ENCODE assay signal across 22 cellular contexts in the genomic region with DNA sequence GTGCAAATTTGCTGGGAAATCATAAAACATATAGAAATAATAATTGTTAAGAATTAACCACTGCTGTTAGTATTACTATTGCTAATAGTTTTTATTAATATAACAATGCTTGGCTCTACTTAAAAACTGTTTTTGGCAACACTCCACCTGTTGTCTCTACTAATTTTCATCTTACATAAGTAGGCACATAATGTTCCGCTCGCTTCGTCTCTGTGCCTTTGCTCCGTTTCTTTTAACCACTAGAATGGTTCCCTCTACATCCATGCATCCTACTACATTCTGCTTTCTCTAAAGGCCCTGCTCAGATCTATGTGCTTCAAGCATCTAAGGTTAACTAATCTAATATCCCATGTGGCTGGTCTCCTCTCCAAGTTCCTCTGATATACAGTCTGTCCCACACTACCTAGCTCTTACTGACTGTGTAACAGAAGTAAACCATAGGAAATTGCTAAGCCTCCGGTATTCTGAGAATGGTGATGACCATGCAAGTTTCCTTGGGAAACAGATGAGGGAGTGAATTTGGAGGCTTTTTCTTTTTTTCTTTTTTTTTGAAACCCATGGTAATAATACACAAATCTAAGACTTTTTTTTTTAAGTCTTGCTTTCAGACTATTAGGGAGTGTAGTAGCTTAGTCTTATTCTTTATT.
DNase-seq lines count a peak whose midpoint lies in the region; ATAC-seq and TF ChIP-seq lines count a peak whose summit lies in the region.
"Had no signal": no experiment of that assay in that cellular context is flagged by ENCODE, and none has a peak within 500 bp of the region (broad histone marks: within the 10 kb centered on the region; RNA-seq: fewer than 3 reads in every experiment).

No MANE protein-coding gene starts in this region.

- H3K27me3 ChIP-seq in right atrium auricular region (no peaks in the 10 kb centered on the region), uterus (no peaks in the 10 kb centered on the region)
- H3K27me3 ChIP-seq: BLaER1 treated with 17β-estradiol and CSF1 and Interleukin-3, amounts not matched to agents 10 nM and 100 nM; esophagus squamous epithelium; heart left ventricle; left lung; neural progenitor cell; upper lobe of left lung had no signal

- H3K9me3 ChIP-seq in right atrium auricular region (no peaks in the 10 kb centered on the region), uterus (no peaks in the 10 kb centered on the region)
- H3K9me3 ChIP-seq: BLaER1 treated with 17β-estradiol and CSF1 and Interleukin-3, amounts not matched to agents 10 nM and 100 nM; esophagus squamous epithelium; heart left ventricle; left lung; upper lobe of left lung had no signal

- H3K4me3 ChIP-seq in right atrium auricular region (no peak overlapping the region), fibroblast of villous mesenchyme (ENCODE audit: low read depth, low read length) (no peak overlapping the region), uterus (no peak overlapping the region)
- H3K4me3 ChIP-seq: BLaER1 treated with 17β-estradiol and CSF1 and Interleukin-3, amounts not matched to agents 10 nM and 100 nM; esophagus squamous epithelium; heart left ventricle; left lung; neural progenitor cell; upper lobe of left lung had no signal

- intact Hi-C loops in Right ventricle myocardium superior (cut with DNase I) (no loop called here), uterus (cut with DNase I; ENCODE audit: low total_unique reads) (no loop called here)

- H3K36me3 ChIP-seq in right atrium auricular region (no peaks in the 10 kb centered on the region), uterus (no peaks in the 10 kb centered on the region)
- H3K36me3 ChIP-seq: BLaER1 treated with 17β-estradiol and CSF1 and Interleukin-3, amounts not matched to agents 10 nM and 100 nM; esophagus squamous epithelium; heart left ventricle; left lung; neural progenitor cell; upper lobe of left lung had no signal

- no peak for TF ChIP-seq CTCF in right atrium auricular region (IDR thresholded peaks at IDR 0.05)
- TF ChIP-seq CTCF in fibroblast of villous mesenchyme (IDR thresholded peaks at IDR 0.05; ENCODE audit: insufficient read depth, low read depth, low read length) = no peak
- no peak for TF ChIP-seq CTCF in uterus (IDR thresholded peaks at IDR 0.05)

- ATAC-seq in Right ventricle myocardium superior (ENCODE audit: poor library complexity) (peak; percentile 57), HG02981 (IDR thresholded peaks at IDR 0.05; ENCODE audit: unreplicated experiment) (no peak)
- ATAC-seq: activated CD8-positive, alpha-beta T cell treated with anti-CD3 and anti-CD28 coated beads for 36 hours had no signal

- DNase-seq in Right ventricle myocardium superior (no peak), right atrium auricular region (ENCODE audit: low spot score) (no peak), amniotic epithelial cell (ENCODE audit: low read depth) (peak; percentile 54), fibroblast of villous mesenchyme (ENCODE audit: low read depth) (peak; percentile 59), uterus (no peak), C1 segment of cervical spinal cord (lab: John Stamatoyannopoulos, UW) (no peak)
- no peak for DNase-seq in activated CD4-positive, alpha-beta T cell treated with anti-CD3 and anti-CD28 coated beads for 4 hours
- DNase-seq: activated B cell treated with CpG ODN at 0.5 μM for 24 hours; activated CD8-positive, alpha-beta T cell treated with anti-CD3 and anti-CD28 coated beads for 36 hours; activated naive CD4-positive, alpha-beta T cell; activated T-cell treated with anti-CD3 and anti-CD28 coated beads, Interleukin-2, amount 50 U/mL, for 24 hours; amygdala; esophagus squamous epithelium; left lung; NCI-H1930; NCI-H345; upper lobe of left lung had no signal

- no peak for TF ChIP-seq POLR2A in uterus (IDR thresholded peaks at IDR 0.05)

- H3K4me1 ChIP-seq in right atrium auricular region (peaks cover 0 to 16% of the 10 kb centered on the region in 2 donors), uterus (no peaks in the 10 kb centered on the region)
- H3K4me1 ChIP-seq: BLaER1 treated with 17β-estradiol and CSF1 and Interleukin-3, amounts not matched to agents 10 nM and 100 nM; neural progenitor cell had no signal

- H3K27ac ChIP-seq in right atrium auricular region = no peak overlapping the region
- H3K27ac ChIP-seq in uterus = peak overlapping the region; percentile 6 to 59
- H3K27ac ChIP-seq: BLaER1 treated with 17β-estradiol and CSF1 and Interleukin-3, amounts not matched to agents 10 nM and 100 nM; KMS-11; left lung; neural progenitor cell; upper lobe of left lung had no signal

Comparison
In these comparisons a context has a peak if more than half of its experiments do, and no peak if none do; other contexts are left out.
1. DNase-seq: peak in amniotic epithelial cell (single experiment) and fibroblast of villous mesenchyme (single experiment); none in Right ventricle myocardium superior (single experiment), right atrium auricular region (single experiment), uterus (0 of 2), C1 segment of cervical spinal cord (0 of 14) and activated CD4-positive, alpha-beta T cell treated with anti-CD3 and anti-CD28 coated beads for 4 hours (0 of 2).
2. H3K27ac ChIP-seq: peak in uterus (2 of 2); none in right atrium auricular region (0 of 2).